Comparison of ENCODE assay signal across 24 cellular contexts in the genomic region with DNA sequence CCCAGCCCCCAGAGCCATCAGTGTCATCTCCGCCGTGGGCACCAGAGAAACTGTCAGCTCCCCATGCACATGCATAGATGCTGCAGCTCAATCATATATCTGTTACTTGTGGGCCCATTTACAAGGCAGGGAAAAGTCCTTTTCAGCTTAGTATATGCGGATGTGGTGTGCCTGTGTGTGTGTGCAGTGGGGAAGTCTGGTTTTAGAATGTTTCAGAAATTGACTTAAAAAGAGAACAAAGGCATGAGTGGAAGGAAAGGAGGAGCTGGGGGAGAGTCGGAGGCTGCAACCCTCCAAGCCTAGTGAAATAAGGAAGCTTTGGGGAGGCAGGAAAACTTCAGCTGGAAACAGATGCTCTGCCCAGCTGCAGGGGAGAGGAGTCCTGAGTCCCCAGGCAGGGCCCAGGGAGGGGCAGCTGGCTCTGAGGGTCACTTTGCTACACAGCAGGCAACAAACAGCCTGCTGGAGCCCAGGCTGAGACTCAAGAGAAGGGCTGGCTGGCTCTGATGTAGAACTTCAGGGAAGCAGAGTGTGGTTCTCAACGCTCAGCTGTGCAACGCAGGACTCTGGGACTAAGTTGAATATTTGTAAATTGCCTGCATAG. TPM values are rescaled to one million over a fixed set of nuclear protein-coding genes. Genes with fewer than 3 reads are reported as not detected.
DNase-seq lines count a peak whose midpoint lies in the region; ATAC-seq and TF ChIP-seq lines count a peak whose summit lies in the region.
"Had no signal": no experiment of that assay in that cellular context is flagged by ENCODE, and none has a peak within 500 bp of the region (broad histone marks: within the 10 kb centered on the region; RNA-seq: fewer than 3 reads in every experiment).

No MANE protein-coding gene starts in this region.

- peak overlapping the region; percentile 47 for H3K27ac Mint-ChIP-seq in activated CD8-positive, alpha-beta memory T cell treated with anti-CD3 and anti-CD28 coated beads, Interleukin-2, amount 10 ng/mL, durations not matched to agents 7 days and 5 days
- H3K27ac Mint-ChIP-seq in CD14-positive monocyte (peak overlapping the region; percentile 46 to 95 (median 85)), glutamatergic neuron (ENCODE audit: unreplicated experiment) (peak overlapping the region; percentile 91)

- DNase-seq in activated CD8-positive, alpha-beta memory T cell treated with anti-CD3 and anti-CD28 coated beads, Interleukin-2, amount 10 ng/mL, durations not matched to agents 7 days and 5 days, result peak; percentile 67
- DNase-seq in activated CD8-positive, alpha-beta memory T cell treated with anti-CD3 and anti-CD28 coated beads for 24 hours, result no peak
- no peak for DNase-seq in CD14-positive monocyte (ENCODE audit: low spot score)
- DNase-seq in NOMO-1 (lab: John Stamatoyannopoulos, UW; ENCODE audit: unreplicated experiment in 2 of 2), result peak; percentile 58 to 64
- peak; percentile 50 for DNase-seq in glutamatergic neuron
- no peak for DNase-seq in DMS 273 treated with DMSO at 0.1 percent for 48 hours (lab: John Stamatoyannopoulos, UW)
- no peak for DNase-seq in globus pallidus (ENCODE audit: low spot score)
- no peak for DNase-seq in ecto neural progenitor cell (ENCODE audit: low spot score)
- DNase-seq: activated CD4-positive, alpha-beta T cell treated with anti-CD3 and anti-CD28 coated beads, Interleukin-2, amount 50 U/mL, for 4 hours; activated gamma-delta T cell treated with Interleukin-2 at 50 U/mL for 16 hours; amniotic stem cell; cortex of kidney; GF-D8; mesenchymal stem cell; naive B cell; NCI-H1436 treated with DMSO at 0.1 percent for 48 hours; NCI-H510A treated with DMSO at 0.1 percent for 48 hours; stimulated activated CD8-positive, alpha-beta memory T cell treated with anti-CD3 and anti-CD28 coated beads, Interleukin-4, amount 100 ng/mL, for 48 hours; SW 1271; upper lobe of right lung had no signal

- CTCF ChIA-PET in activated CD8-positive, alpha-beta memory T cell treated with anti-CD3 and anti-CD28 coated beads, Interleukin-2, amount 10 ng/mL, durations not matched to agents 7 days and 5 days (lab: Charles Lee), result interaction anchor here (1.0 to 3.9 kb wide), 11 partner anchors 8 to 235 kb away, joined by 3 to 15 read pairs (median 4); partner anchors contain the start of genes CD300C, CD300H and RAB37

- no peak overlapping the region for H3K4me3 Mint-ChIP-seq in activated CD8-positive, alpha-beta memory T cell treated with anti-CD3 and anti-CD28 coated beads, Interleukin-2, amount 10 ng/mL, durations not matched to agents 7 days and 5 days
- H3K4me3 Mint-ChIP-seq in CD14-positive monocyte (peak overlapping the region in 1 of 2 donors; percentile 86), glutamatergic neuron (ENCODE audit: unreplicated experiment) (peak overlapping the region; percentile 60)
- H3K4me3 Mint-ChIP-seq: CD4-positive, CD25-positive, alpha-beta regulatory T cell had no signal

- peak; percentile 66 for ATAC-seq in activated CD8-positive, alpha-beta memory T cell treated with anti-CD3 and anti-CD28 coated beads, Interleukin-2, amount 10 ng/mL, durations not matched to agents 7 days and 5 days
- ATAC-seq: upper lobe of right lung had no signal

- intact Hi-C loops in CD14-positive monocyte (cut with micrococcal nuclease), result loop anchor here in 1 of 2 donors (5.0 kb wide), 2 partner anchors 41 to 226 kb away; no protein-coding TSS in a partner anchor

- H3K4me1 Mint-ChIP-seq in activated CD8-positive, alpha-beta memory T cell treated with anti-CD3 and anti-CD28 coated beads, Interleukin-2, amount 10 ng/mL, durations not matched to agents 7 days and 5 days, result peaks cover 30% of the 10 kb centered on the region
- H3K4me1 Mint-ChIP-seq in CD14-positive monocyte (peaks cover 98% of the 10 kb centered on the region), glutamatergic neuron (ENCODE audit: low read depth, unreplicated experiment) (peaks cover 69% of the 10 kb centered on the region)

- TF ChIP-seq CTCF in CD14-positive monocyte (IDR thresholded peaks at IDR 0.05) (no peak), glutamatergic neuron (IDR thresholded peaks at IDR 0.05; ENCODE audit: partially characterized antibody, unreplicated experiment) (no peak)

- no peaks in the 10 kb centered on the region for H3K36me3 Mint-ChIP-seq in activated CD8-positive, alpha-beta memory T cell treated with anti-CD3 and anti-CD28 coated beads, Interleukin-2, amount 10 ng/mL, durations not matched to agents 7 days and 5 days
- peaks cover 23 to 36% of the 10 kb centered on the region in 2 donors for H3K36me3 Mint-ChIP-seq in CD14-positive monocyte
- no peaks in the 10 kb centered on the region for H3K36me3 Mint-ChIP-seq in glutamatergic neuron (ENCODE audit: unreplicated experiment)
- H3K36me3 Mint-ChIP-seq: CD4-positive, CD25-positive, alpha-beta regulatory T cell had no signal

- H3K9me3 Mint-ChIP-seq in activated CD8-positive, alpha-beta memory T cell treated with anti-CD3 and anti-CD28 coated beads, Interleukin-2, amount 10 ng/mL, durations not matched to agents 7 days and 5 days (ENCODE audit: low read depth), result no peaks in the 10 kb centered on the region
- peaks cover 0 to 8% (median 3%) of the 10 kb centered on the region in 7 donors for H3K9me3 Mint-ChIP-seq in CD14-positive monocyte
- peaks cover 27% of the 10 kb centered on the region for H3K9me3 Mint-ChIP-seq in glutamatergic neuron (ENCODE audit: unreplicated experiment)

- H3K27me3 Mint-ChIP-seq in activated CD8-positive, alpha-beta memory T cell treated with anti-CD3 and anti-CD28 coated beads, Interleukin-2, amount 10 ng/mL, durations not matched to agents 7 days and 5 days, result peaks cover 59% of the 10 kb centered on the region
- peaks cover 0 to 15% (median 0%) of the 10 kb centered on the region in 3 donors for H3K27me3 Mint-ChIP-seq in CD14-positive monocyte (ENCODE audit: low read depth in 3 of 3)
- H3K27me3 Mint-ChIP-seq in glutamatergic neuron (ENCODE audit: unreplicated experiment), result peaks cover 18% of the 10 kb centered on the region

RNA-seq across cellular contexts. Expression of gene CD300LD, which starts 11.1 kb away (rescaled TPM):
- not detected for total RNA-seq in activated CD8-positive, alpha-beta memory T cell treated with anti-CD3 and anti-CD28 coated beads, Interleukin-2, amount 10 ng/mL, durations not matched to agents 7 days and 5 days
- polyA plus RNA-seq in CD14-positive monocyte, result under 1 TPM; 0.41 to 0.50 TPM
- not detected for total RNA-seq in glutamatergic neuron (ENCODE audit: unreplicated experiment)
- total RNA-seq: A673; CD4-positive, CD25-positive, alpha-beta regulatory T cell; H4; subcutaneous adipose tissue; upper lobe of right lung had no signal
- polyA plus RNA-seq: CD4-positive, CD25-positive, alpha-beta regulatory T cell had no signal

RNA-seq across cellular contexts. Expression of gene CD300E, which starts 20.4 kb away (rescaled TPM):
- total RNA-seq in activated CD8-positive, alpha-beta memory T cell treated with anti-CD3 and anti-CD28 coated beads, Interleukin-2, amount 10 ng/mL, durations not matched to agents 7 days and 5 days, result not detected
- 100 to 1,000 TPM in 1 of 2 donors, 10 to 100 TPM in 1; 65.0 to 122 TPM for polyA plus RNA-seq in CD14-positive monocyte
- not detected for total RNA-seq in glutamatergic neuron (ENCODE audit: unreplicated experiment)
- total RNA-seq: A673; CD4-positive, CD25-positive, alpha-beta regulatory T cell; H4 had no signal

RNA-seq across cellular contexts. Expression of gene CD300H, which starts 35.8 kb away (rescaled TPM):
- not detected for total RNA-seq in activated CD8-positive, alpha-beta memory T cell treated with anti-CD3 and anti-CD28 coated beads, Interleukin-2, amount 10 ng/mL, durations not matched to agents 7 days and 5 days
- 100 to 1,000 TPM in 1 of 2 donors, 10 to 100 TPM in 1; 84.7 to 148 TPM for polyA plus RNA-seq in CD14-positive monocyte
- not detected for total RNA-seq in glutamatergic neuron (ENCODE audit: unreplicated experiment)
- total RNA-seq: A673; CD4-positive, CD25-positive, alpha-beta regulatory T cell; H4; subcutaneous adipose tissue; upper lobe of right lung had no signal

RNA-seq across cellular contexts. Expression of gene CD300C, which starts 57.2 kb away (rescaled TPM):
- total RNA-seq in activated CD8-positive, alpha-beta memory T cell treated with anti-CD3 and anti-CD28 coated beads, Interleukin-2, amount 10 ng/mL, durations not matched to agents 7 days and 5 days, result 1 to 10 TPM in 1 of 2 experiments, under 1 TPM in 1; 0.56 to 1.5 TPM
- polyA plus RNA-seq in CD14-positive monocyte, result 100 to 1,000 TPM in 1 of 2 donors, 10 to 100 TPM in 1; 93.1 to 141 TPM
- total RNA-seq in glutamatergic neuron (ENCODE audit: unreplicated experiment), result not detected
- total RNA-seq: A673; CD4-positive, CD25-positive, alpha-beta regulatory T cell had no signal

Comparison
In these comparisons a context has a peak if more than half of its experiments do, and no peak if none do; other contexts are left out.
1. DNase-seq: peak in activated CD8-positive, alpha-beta memory T cell treated with anti-CD3 and anti-CD28 coated beads, Interleukin-2, amount 10 ng/mL, durations not matched to agents 7 days and 5 days (single experiment), NOMO-1 (2 of 2) and glutamatergic neuron (single experiment); none in activated CD8-positive, alpha-beta memory T cell treated with anti-CD3 and anti-CD28 coated beads for 24 hours (single experiment), CD14-positive monocyte (single experiment), DMS 273 treated with DMSO at 0.1 percent for 48 hours (single experiment), globus pallidus (single experiment) and ecto neural progenitor cell (single experiment).
2. Peak in every context shown above with its lines, with median percentiles within 50 percentile points of each other: H3K27ac Mint-ChIP-seq.